ENCODE assay signal across 11 cellular contexts in genomic region chr12:93699271-93700141, GRCh38. TPM values are rescaled to one million over a fixed set of nuclear protein-coding genes. Genes with fewer than 3 reads are reported as not detected.
DNase-seq lines count a peak whose midpoint lies in the region; ATAC-seq, FAIRE-seq and TF ChIP-seq lines count a peak whose summit lies in the region.
"Had no signal": no experiment of that assay in that cellular context is flagged by ENCODE, and none has a peak within 500 bp of the region (broad histone marks: within the 10 kb centered on the region; RNA-seq: fewer than 3 reads in every experiment).

No MANE protein-coding gene starts in this region.

- TF ChIP-seq POLR2A in K562 (conservative IDR thresholded peaks at IDR 0.05): no peak

- H2AFZ ChIP-seq in K562 (ENCODE audit: low read depth, low read length): peak overlapping the region; percentile 56; the same call in 1 of the 2 replicates

- no peak for TF ChIP-seq RAD21 in K562 (CRISPR knock-in tag; conservative IDR thresholded peaks at IDR 0.05 in 1 of 2, IDR thresholded peaks at IDR 0.05 in 1 of 2)

- ATAC-seq in K562 (no peak; the same call in 1 of the 3 replicates), HG03139 (IDR thresholded peaks at IDR 0.05; ENCODE audit: unreplicated experiment) (no peak), HG03175 (IDR thresholded peaks at IDR 0.05; ENCODE audit: unreplicated experiment) (no peak)
- ATAC-seq: mucosa of descending colon had no signal

- H3K9me1 ChIP-seq in K562 (ENCODE audit: control insufficient read depth, insufficient read depth, low read length): no peaks in the 10 kb centered on the region

- 53% methylated on average over 9 of the region's 9 CpGs for WGBS in K562 (ENCODE audit: insufficient coverage, low coverage, missing lambda C conversion rate)

- DNase-seq in EH (ENCODE audit: low read depth) (peak; percentile 95), NCI-H128 (lab: John Stamatoyannopoulos, UW; ENCODE audit: unreplicated experiment) (peak; percentile 78), K562 (ENCODE audit: extremely low read depth in 1 of 4, low spot score in 3 of 4) (no peak), myocyte (ENCODE audit: low read depth) (peak; percentile 49), SHP77 treated with DMSO at 0.1 percent for 48 hours (lab: John Stamatoyannopoulos, UW) (no peak), middle frontal gyrus (ENCODE audit: extremely low spot score, low spot score) (no peak)
- DNase-seq: activated T-cell treated with anti-CD3 and anti-CD28 coated beads for 4 hours; effector CD8-positive, alpha-beta T cell; mucosa of descending colon had no signal

- TF ChIP-seq EP300 in K562 (IDR thresholded peaks at IDR 0.05; ENCODE audit: low read length): no peak

- no peak overlapping the region for H3K4me2 ChIP-seq in K562 (ENCODE audit: insufficient read depth, low read length)

- peaks cover 4 to 13% of the 10 kb centered on the region in 2 experiments; a peak in 3 of 5 replicates for H3K4me1 ChIP-seq in K562 (replicated peaks in 1 of 2; ENCODE audit: control insufficient read depth in 2 of 2, insufficient read depth in 2 of 2, low read length in 2 of 2)

- no peaks in the 10 kb centered on the region for H3K36me3 ChIP-seq in K562 (ENCODE audit: control insufficient read depth, insufficient read depth, low read length)

- peak overlapping the region in 1 of 2 experiments; percentile 8; a peak in 1 of 4 replicates for H3K9ac ChIP-seq in K562 (ENCODE audit: insufficient read depth in 1 of 2, low read depth in 2 of 2, low read length in 2 of 2)

- POLR2A ChIA-PET in K562 (lab: Yijun Ruan, JAX): interaction anchor here (0.9 to 2.1 kb wide), 8 partner anchors 13 to 127 kb away, joined by 3 to 5 read pairs (median 4); partner anchors contain the start of genes CRADD and SOCS2

- H3K27me3 ChIP-seq in K562 (ENCODE audit: control insufficient read depth in 2 of 2, insufficient read depth in 2 of 2, low read length in 2 of 2): no peaks in the 10 kb centered on the region

- no peaks in the 10 kb centered on the region for H3K9me3 ChIP-seq in K562 (replicated peaks; ENCODE audit: control insufficient read depth, insufficient read depth, low read depth, low read length)
- H3K9me3 ChIP-seq: mucosa of descending colon had no signal

- FAIRE-seq in K562 (lab: Jason Lieb, UNC): no peak

- in situ Hi-C loops in K562 (cut with MboI): no loop called here

- 0 out of 3 replicates have a peak, but pooled peaks cover 3% of the 10 kb centered on the region for H3K79me2 ChIP-seq in K562 (ENCODE audit: control insufficient read depth, insufficient read depth, low read length)

- H3K4me3 ChIP-seq in K562: no peak overlapping the region
- H3K4me3 ChIP-seq: mucosa of descending colon had no signal

- no TSS peak for BruUV-seq in K562 (replicated peaks; lab: Mats Ljungman, UMichigan)

- no peak overlapping the region; the same call in 2 of the 3 replicates for H3K27ac ChIP-seq in K562 (ENCODE audit: extremely low read depth, low read depth, low read length)

- no peak for TF ChIP-seq CTCF in K562 (IDR thresholded peaks at IDR 0.05 in 2 of 3, conservative IDR thresholded peaks at IDR 0.05 in 1 of 3; ENCODE audit: insufficient read depth in 2 of 3, low read depth in 1 of 3, low read length in 3 of 3)

- CTCF ChIA-PET in K562 (lab: Yijun Ruan, JAX; ENCODE audit: low intra/inter-chr PET ratio): no interaction called here

- intact Hi-C loops in K562 (cut with micrococcal nuclease): no loop called here

- H4K20me1 ChIP-seq in K562 (replicated peaks; ENCODE audit: control insufficient read depth, insufficient read depth, low read length): no peaks in the 10 kb centered on the region

TF ChIP-seq in K562, 482 proteins besides CTCF, POLR2A, EP300 and RAD21 (continues in another document):
- TF ChIP-seq SREBF1 (IDR thresholded peaks at IDR 0.05; ENCODE audit: borderline replicate concordance, low read depth, low read length) (no peak), ZFPM2 (CRISPR knock-in tag; IDR thresholded peaks at IDR 0.05) (no peak), ZNF146 (CRISPR knock-in tag; IDR thresholded peaks at IDR 0.05; ENCODE audit: unreplicated experiment) (no peak), SRSF3 (IDR thresholded peaks at IDR 0.05; ENCODE audit: insufficient read depth, low read length) (no peak), EWSR1 (IDR thresholded peaks at IDR 0.05; ENCODE audit: borderline replicate concordance, low read depth, partially characterized antibody) (no peak)
- TF ChIP-seq, protein P1, sequence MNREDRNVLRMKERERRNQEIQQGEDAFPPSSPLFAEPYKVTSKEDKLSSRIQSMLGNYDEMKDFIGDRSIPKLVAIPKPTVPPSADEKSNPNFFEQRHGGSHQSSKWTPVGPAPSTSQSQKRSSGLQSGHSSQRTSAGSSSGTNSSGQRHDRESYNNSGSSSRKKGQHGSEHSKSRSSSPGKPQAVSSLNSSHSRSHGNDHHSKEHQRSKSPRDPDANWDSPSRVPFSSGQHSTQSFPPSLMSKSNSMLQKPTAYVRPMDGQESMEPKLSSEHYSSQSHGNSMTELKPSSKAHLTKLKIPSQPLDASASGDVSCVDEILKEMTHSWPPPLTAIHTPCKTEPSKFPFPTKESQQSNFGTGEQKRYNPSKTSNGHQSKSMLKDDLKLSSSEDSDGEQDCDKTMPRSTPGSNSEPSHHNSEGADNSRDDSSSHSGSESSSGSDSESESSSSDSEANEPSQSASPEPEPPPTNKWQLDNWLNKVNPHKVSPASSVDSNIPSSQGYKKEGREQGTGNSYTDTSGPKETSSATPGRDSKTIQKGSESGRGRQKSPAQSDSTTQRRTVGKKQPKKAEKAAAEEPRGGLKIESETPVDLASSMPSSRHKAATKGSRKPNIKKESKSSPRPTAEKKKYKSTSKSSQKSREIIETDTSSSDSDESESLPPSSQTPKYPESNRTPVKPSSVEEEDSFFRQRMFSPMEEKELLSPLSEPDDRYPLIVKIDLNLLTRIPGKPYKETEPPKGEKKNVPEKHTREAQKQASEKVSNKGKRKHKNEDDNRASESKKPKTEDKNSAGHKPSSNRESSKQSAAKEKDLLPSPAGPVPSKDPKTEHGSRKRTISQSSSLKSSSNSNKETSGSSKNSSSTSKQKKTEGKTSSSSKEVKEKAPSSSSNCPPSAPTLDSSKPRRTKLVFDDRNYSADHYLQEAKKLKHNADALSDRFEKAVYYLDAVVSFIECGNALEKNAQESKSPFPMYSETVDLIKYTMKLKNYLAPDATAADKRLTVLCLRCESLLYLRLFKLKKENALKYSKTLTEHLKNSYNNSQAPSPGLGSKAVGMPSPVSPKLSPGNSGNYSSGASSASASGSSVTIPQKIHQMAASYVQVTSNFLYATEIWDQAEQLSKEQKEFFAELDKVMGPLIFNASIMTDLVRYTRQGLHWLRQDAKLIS (CRISPR knock-in tag; IDR thresholded peaks at IDR 0.05): no peak
- TF ChIP-seq, protein P2, sequence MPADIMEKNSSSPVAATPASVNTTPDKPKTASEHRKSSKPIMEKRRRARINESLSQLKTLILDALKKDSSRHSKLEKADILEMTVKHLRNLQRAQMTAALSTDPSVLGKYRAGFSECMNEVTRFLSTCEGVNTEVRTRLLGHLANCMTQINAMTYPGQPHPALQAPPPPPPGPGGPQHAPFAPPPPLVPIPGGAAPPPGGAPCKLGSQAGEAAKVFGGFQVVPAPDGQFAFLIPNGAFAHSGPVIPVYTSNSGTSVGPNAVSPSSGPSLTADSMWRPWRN (IDR thresholded peaks at IDR 0.05; ENCODE audit: low read depth): no peak

RNA-seq across cellular contexts. Expression of gene CRADD, which starts 22.3 kb away (rescaled TPM):
- 40.5 and 42.6 TPM in 2 replicates for total RNA-seq in K562 (2011; cell fraction: chromatin; rRNA removed; ENCODE audit: low replicate concordance)
- total RNA-seq in K562 (2011; cell fraction: nucleolus; rRNA removed): 19.3 and 19.5 TPM in 2 replicates
- total RNA-seq in K562 (2011; cell fraction: nucleoplasm; rRNA removed): 30.1 and 58.6 TPM in 2 replicates
- total RNA-seq in K562 (2014; rRNA removed) (34.0 and 41.1 TPM in 2 replicates), K562 (2014; rRNA removed; fragmentation: Illumina TruSeq; extraction: Trizol) (25.9 and 36.2 TPM in 2 replicates), K562 (2015; rRNA removed; fragmentation: Illumina TruSeq; extraction: Trizol) (25.2 and 26.4 TPM in 2 replicates), K562 (2021) (29.5 and 31.4 TPM in 2 replicates), myocyte (30.1 and 37.1 TPM in 2 replicates)
- polyA plus RNA-seq in K562 (2011; rRNA removed) (25.9 and 26.6 TPM in 2 replicates), K562 (2014; fragmentation: Illumina TruSeq; extraction: Trizol) (24.1 and 32.1 TPM in 2 replicates), K562 (2014; fragmentation: Nextera tagmentation; extraction: Ambion mirVana) (10 to 100 TPM; 20.5 to 24.9 TPM), K562 (2014; rRNA removed) (38.2 and 38.6 TPM in 2 replicates)
- 34.4 and 35.1 TPM in 2 replicates for polyA plus RNA-seq in K562 (2011; cell fraction: cytosol; rRNA removed)
- 9.0 and 12.8 TPM in 2 replicates for polyA plus RNA-seq in K562 (2011; cell fraction: nucleus; rRNA removed)
- 29.0 and 43.4 TPM in 2 replicates for polyA plus RNA-seq in K562 (2012)
- 15.8 and 23.3 TPM in 2 replicates for polyA minus RNA-seq in K562 (2011; rRNA and poly(A)+ RNA removed)
- polyA minus RNA-seq in K562 (2011; cell fraction: cytosol; rRNA and poly(A)+ RNA removed): 5.2 and 10.3 TPM in 2 replicates
- polyA minus RNA-seq in K562 (2011; cell fraction: nucleus; rRNA and poly(A)+ RNA removed): 12.8 and 14.1 TPM in 2 replicates
- polyA plus RNA-seq in myocyte (2012): 22.5 TPM

Comparison
In these comparisons a context has a peak if more than half of its experiments do, and no peak if none do; other contexts are left out.
1. DNase-seq: peak in EH (single experiment), NCI-H128 (single experiment) and myocyte (single experiment); none in K562 (0 of 4), SHP77 treated with DMSO at 0.1 percent for 48 hours (single experiment) and middle frontal gyrus (single experiment).